ENCODE assay signal across 8 cellular contexts in the genomic region with DNA sequence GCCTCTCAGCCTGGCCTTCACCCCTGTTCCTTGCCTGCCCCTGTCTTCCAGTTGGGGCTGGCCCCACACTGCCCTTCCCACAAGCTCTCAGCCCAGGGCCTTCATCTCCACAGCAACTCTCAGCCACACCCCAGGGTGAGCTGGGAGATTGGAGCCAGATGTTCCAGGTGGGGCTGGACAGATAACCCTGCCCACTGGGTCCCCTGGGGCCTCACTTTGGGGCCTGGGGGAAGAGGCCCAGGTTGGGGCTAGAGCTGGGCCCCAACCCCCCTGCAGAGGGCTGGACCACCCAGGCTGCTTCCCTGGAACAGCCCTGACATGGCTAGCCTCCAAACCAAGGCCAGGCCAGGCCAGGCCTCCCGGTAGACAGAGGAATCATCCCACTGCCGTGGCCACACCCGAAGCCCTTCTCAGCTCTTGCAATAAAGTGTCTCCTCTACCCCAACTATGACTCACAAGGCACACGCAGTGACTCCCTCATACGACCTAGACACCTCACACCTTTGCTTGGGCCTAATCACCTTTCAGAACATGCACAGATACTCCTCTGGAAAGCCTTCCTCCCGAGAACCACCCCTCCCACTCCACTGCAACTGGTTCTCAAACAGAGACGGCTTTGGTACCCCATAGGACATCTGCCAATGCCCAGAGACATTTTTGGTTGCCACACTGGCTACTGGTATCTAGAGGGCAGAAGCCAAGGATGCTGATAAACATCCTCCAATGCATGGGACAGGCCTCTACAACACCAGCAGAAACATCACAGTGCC. TPM values are rescaled to one million over a fixed set of nuclear protein-coding genes. Genes with fewer than 3 reads are reported as not detected.
DNase-seq lines count a peak whose midpoint lies in the region; ATAC-seq and TF ChIP-seq lines count a peak whose summit lies in the region.

No MANE protein-coding gene starts in this region.

- no peak for TF ChIP-seq POLR2A in gastroesophageal sphincter (IDR thresholded peaks at IDR 0.05)

- no peak for TF ChIP-seq CTCF in gastroesophageal sphincter (IDR thresholded peaks at IDR 0.05)

- intact Hi-C loops in Right ventricle myocardium inferior (cut with DNase I): no loop called here

- WGBS in gastroesophageal sphincter (ENCODE audit: low coverage in 1 of 2), 2 donors: 67 to 70% methylated on average over 2 to 4 of the region's 7 CpGs

- H3K27ac ChIP-seq in gastroesophageal sphincter (peak overlapping the region in 2 of 4 donors; percentile 31 to 63), substantia nigra (ENCODE audit: low read depth, low read length, poor library complexity, severe bottlenecking) (peak overlapping the region; percentile 53)

- H3K9me3 ChIP-seq in gastroesophageal sphincter: no peaks in the 10 kb centered on the region

- no peaks in the 10 kb centered on the region for H3K27me3 ChIP-seq in gastroesophageal sphincter

- no peak overlapping the region for H3K4me3 ChIP-seq in gastroesophageal sphincter

- DNase-seq in stimulated activated CD4-positive, alpha-beta T cell treated with anti-CD3 and anti-CD28 coated beads, Interleukin-4, amount 100 ng/mL, for 1 hour: peak; percentile 30
- DNase-seq in stimulated activated CD4-positive, alpha-beta T cell treated with anti-CD3 and anti-CD28 coated beads, Interleukin-12 subunit alpha, Interleukin-12 subunit beta, amount 100 ng/mL, for 4 hours: no peak
- peak; percentile 65 for DNase-seq in activated CD8-positive, alpha-beta memory T cell treated with anti-CD3 and anti-CD28 coated beads for 24 hours
- DNase-seq in substantia nigra (lab: John Stamatoyannopoulos, UW) (no peak), NCI-H1930 (lab: John Stamatoyannopoulos, UW) (no peak), Right ventricle myocardium inferior (ENCODE audit: missing footprints) (no peak)
- DNase-seq in effector CD4-positive, alpha-beta T cell: no peak

- H3K36me3 ChIP-seq in gastroesophageal sphincter: peaks cover 0 to 44% of the 10 kb centered on the region in 2 donors

- ATAC-seq in gastroesophageal sphincter (peak; percentile 74), Right ventricle myocardium inferior (no peak)

- no peak for TF ChIP-seq EP300 in gastroesophageal sphincter (IDR thresholded peaks at IDR 0.05)

- peaks cover 4 to 59% (median 14%) of the 10 kb centered on the region in 3 donors for H3K4me1 ChIP-seq in gastroesophageal sphincter

RNA-seq across cellular contexts. Expression of a gene that starts 22.2 kb away (rescaled TPM):
- 100 to 1,000 TPM in 1 of 4 donors, 10 to 100 TPM in 3; 23.5 to 106 (median 45.9) TPM for total RNA-seq in gastroesophageal sphincter
- total RNA-seq in Right ventricle myocardium inferior: 46.4 TPM

Comparison
In these comparisons a context has a peak if more than half of its experiments do, and no peak if none do; other contexts are left out.
1. DNase-seq: peak in stimulated activated CD4-positive, alpha-beta T cell treated with anti-CD3 and anti-CD28 coated beads, Interleukin-4, amount 100 ng/mL, for 1 hour (single experiment) and activated CD8-positive, alpha-beta memory T cell treated with anti-CD3 and anti-CD28 coated beads for 24 hours (single experiment); none in stimulated activated CD4-positive, alpha-beta T cell treated with anti-CD3 and anti-CD28 coated beads, Interleukin-12 subunit alpha, Interleukin-12 subunit beta, amount 100 ng/mL, for 4 hours (single experiment), substantia nigra (0 of 49), effector CD4-positive, alpha-beta T cell (single experiment), NCI-H1930 (0 of 2) and Right ventricle myocardium inferior (single experiment).